Comparison of ENCODE assay signal across 21 cellular contexts in the genomic region with DNA sequence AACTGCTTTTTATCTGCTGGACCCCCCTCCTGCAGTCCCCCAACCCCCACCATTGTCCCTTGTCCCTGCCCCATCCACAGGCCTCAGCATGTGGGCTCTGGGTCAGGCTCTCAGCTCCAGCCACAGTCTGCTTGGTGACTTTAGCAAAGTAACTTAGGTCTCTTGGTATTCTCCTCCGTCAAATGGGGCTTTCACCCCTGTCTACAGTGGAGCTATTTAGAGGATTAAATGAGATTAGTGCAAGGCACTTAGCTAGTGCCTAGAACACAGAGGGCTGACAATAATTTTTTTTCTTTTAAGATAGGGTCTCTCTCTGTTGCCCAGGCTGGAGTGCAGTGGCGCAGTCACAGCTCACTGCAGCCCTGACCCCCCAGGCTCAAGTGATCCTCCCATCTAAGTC.
A peak's percentile ranks its signal among the peaks of the same experiment; 100 is the strongest.
DNase-seq lines count a peak whose midpoint lies in the region; ATAC-seq and TF ChIP-seq lines count a peak whose summit lies in the region.
"Had no signal": no experiment of that assay in that cellular context is flagged by ENCODE, and none has a peak within 500 bp of the region (broad histone marks: within the 10 kb centered on the region; RNA-seq: fewer than 3 reads in every experiment).

No MANE protein-coding gene starts in this region.

- peaks cover 11% of the 10 kb centered on the region for H4K20me1 ChIP-seq in neural progenitor cell (ENCODE audit: low read depth)

- H3K27ac ChIP-seq in esophagus muscularis mucosa (replicated peaks in 1 of 4): peak overlapping the region; percentile 59 to 85 (median 69)
- no peak overlapping the region for H3K27ac ChIP-seq in neural progenitor cell
- peak overlapping the region; percentile 66 for H3K27ac ChIP-seq in subcutaneous abdominal adipose tissue (ENCODE audit: low read depth, low read length)
- H3K27ac ChIP-seq: 22Rv1, A549, C4-2B, GM23248 had no signal

- H3K27ac Mint-ChIP-seq in neural progenitor cell: peak overlapping the region; percentile 53
- H3K27ac Mint-ChIP-seq: CD4-positive, alpha-beta T cell; HFFc6 had no signal

- H3K9ac ChIP-seq in neural progenitor cell: no peak overlapping the region
- no peak overlapping the region for H3K9ac ChIP-seq in subcutaneous abdominal adipose tissue (ENCODE audit: low read length in 5 of 5)
- H3K9ac ChIP-seq: GM23248 had no signal

- H3K4me2 ChIP-seq in neural progenitor cell: peak overlapping the region; percentile 19
- H3K4me2 ChIP-seq: A549 had no signal

- no peak for TF ChIP-seq EP300 in esophagus muscularis mucosa (IDR thresholded peaks at IDR 0.05)

- H3K9me3 ChIP-seq in esophagus muscularis mucosa (no peaks in the 10 kb centered on the region), neural progenitor cell (ENCODE audit: low read depth) (no peaks in the 10 kb centered on the region), subcutaneous abdominal adipose tissue (ENCODE audit: control insufficient read depth in 5 of 5, low read length in 5 of 5) (no peaks in the 10 kb centered on the region)
- H3K9me3 ChIP-seq: A549 had no signal

- H3K36me3 ChIP-seq in esophagus muscularis mucosa (peaks cover 40 to 92% (median 81%) of the 10 kb centered on the region in 4 donors), neural progenitor cell (no peaks in the 10 kb centered on the region), subcutaneous abdominal adipose tissue (ENCODE audit: control insufficient read depth in 5 of 5, insufficient read depth in 5 of 5, low read length in 5 of 5) (peaks cover 0 to 85% (median 62%) of the 10 kb centered on the region in 5 donors)

- no peak overlapping the region for H2AFZ ChIP-seq in neural progenitor cell (replicated peaks)
- H2AFZ ChIP-seq: GM23248 had no signal

- peak; percentile 4 for DNase-seq in Right ventricle myocardium inferior (ENCODE audit: missing footprints)
- DNase-seq in Right ventricle myocardium superior: no peak
- DNase-seq in esophagus muscularis mucosa (ENCODE audit: extremely low spot score): no peak
- no peak for DNase-seq in neural progenitor cell (ENCODE audit: low spot score)
- DNase-seq in LoVo (ENCODE audit: low spot score): no peak
- no peak for DNase-seq in Kasumi-1 (lab: John Stamatoyannopoulos, UW)
- DNase-seq: AML-193; CD4-positive, alpha-beta T cell; DMS79 treated with DMSO at 0.1 percent for 48 hours; GF-D8; GM23248; H7; HFFc6 had no signal

- H3K4me3 Mint-ChIP-seq in neural progenitor cell: no peak overlapping the region
- H3K4me3 Mint-ChIP-seq: CD4-positive, alpha-beta T cell; HFFc6; IgD-negative memory B cell had no signal

- no peak for TF ChIP-seq POLR2A in esophagus muscularis mucosa (IDR thresholded peaks at IDR 0.05; ENCODE audit: low read depth)

- no peaks in the 10 kb centered on the region for H3K27me3 Mint-ChIP-seq in neural progenitor cell (ENCODE audit: insufficient read depth, low read depth)
- H3K27me3 Mint-ChIP-seq: CD4-positive, alpha-beta T cell; IgD-negative memory B cell had no signal

- H3K4me1 ChIP-seq in esophagus muscularis mucosa (peaks cover 21 to 86% (median 69%) of the 10 kb centered on the region in 4 donors), neural progenitor cell (peaks cover 10% of the 10 kb centered on the region), subcutaneous abdominal adipose tissue (ENCODE audit: control insufficient read depth in 5 of 5, insufficient read depth in 5 of 5, low read length in 5 of 5) (peaks cover 0 to 26% (median 16%) of the 10 kb centered on the region in 5 donors)
- H3K4me1 ChIP-seq: A549 had no signal

- no peaks in the 10 kb centered on the region for H3K79me2 ChIP-seq in neural progenitor cell (ENCODE audit: low read depth)

- intact Hi-C loops in Right ventricle myocardium inferior (cut with DNase I) (no loop called here), Right ventricle myocardium superior (cut with DNase I) (no loop called here), esophagus muscularis mucosa (cut with DNase I) (no loop called here)

- H3F3A ChIP-seq in neural progenitor cell (ENCODE audit: low read depth): no peaks in the 10 kb centered on the region

- peaks cover 4% of the 10 kb centered on the region for H3K36me3 Mint-ChIP-seq in neural progenitor cell

- H3K9me3 Mint-ChIP-seq in neural progenitor cell: no peaks in the 10 kb centered on the region
- H3K9me3 Mint-ChIP-seq: CD4-positive, alpha-beta T cell; HFFc6; IgD-negative memory B cell had no signal

- peaks cover 21% of the 10 kb centered on the region for H3K4me1 Mint-ChIP-seq in neural progenitor cell
- H3K4me1 Mint-ChIP-seq: IgD-negative memory B cell had no signal

- no peak overlapping the region for H3K4me3 ChIP-seq in esophagus muscularis mucosa
- H3K4me3 ChIP-seq in neural progenitor cell: no peak overlapping the region
- H3K4me3 ChIP-seq in subcutaneous abdominal adipose tissue (ENCODE audit: low read depth in 1 of 5, low read length in 5 of 5): no peak overlapping the region
- H3K4me3 ChIP-seq: A549, GM23248 had no signal

- TF ChIP-seq CTCF in esophagus muscularis mucosa (IDR thresholded peaks at IDR 0.05) (no peak), neural progenitor cell (IDR thresholded peaks at IDR 0.05) (no peak)

- H3K27me3 ChIP-seq in esophagus muscularis mucosa (no peaks in the 10 kb centered on the region), neural progenitor cell (no peaks in the 10 kb centered on the region), subcutaneous abdominal adipose tissue (ENCODE audit: control insufficient read depth in 5 of 5, insufficient read depth in 4 of 5, low read length in 5 of 5) (no peaks in the 10 kb centered on the region)

- WGBS in esophagus muscularis mucosa: 100% methylated on average over 2 of the region's 2 CpGs

- ATAC-seq in Right ventricle myocardium inferior (no peak), Right ventricle myocardium superior (ENCODE audit: poor library complexity) (no peak), GM18873 (IDR thresholded peaks at IDR 0.05; ENCODE audit: low FRiP score, unreplicated experiment) (no peak)
- ATAC-seq: A549, HCT116, HepG2 had no signal
